In genomic region chr2:35099345-35099744, GRCh38 we compare ENCODE assay signal across 19 cellular contexts.
"Had no signal": no experiment of that assay in that cellular context is flagged by ENCODE, and none has a peak within 500 bp of the region (broad histone marks: within the 10 kb centered on the region; RNA-seq: fewer than 3 reads in every experiment).

No MANE protein-coding gene starts in this region.

- H3K4me3 Mint-ChIP-seq: memory B cell; naive thymus-derived CD4-positive, alpha-beta T cell; stimulated activated effector memory CD8-positive, alpha-beta T cell treated with anti-CD3 and anti-CD28 coated beads, Interleukin-12 subunit alpha, Interleukin-12 subunit beta, amount 100 ng/mL, for 72 hours had no signal

- H3K27ac Mint-ChIP-seq: activated naive CD4-positive, alpha-beta T cell treated with anti-CD3 and anti-CD28 coated beads, Interleukin-2, amount 50 U/mL, for 72 hours; memory B cell; naive thymus-derived CD4-positive, alpha-beta T cell; stimulated activated effector memory CD8-positive, alpha-beta T cell treated with anti-CD3 and anti-CD28 coated beads, Interleukin-12 subunit alpha, Interleukin-12 subunit beta, amount 100 ng/mL, for 72 hours had no signal

- DNase-seq: activated CD4-positive, alpha-beta T cell treated with anti-CD3 and anti-CD28 coated beads for 1 hour; activated gamma-delta T cell; adrenal gland; cerebellar nuclear complex; effector CD4-positive, alpha-beta T cell; gastrocnemius medialis; heart left ventricle; naive thymus-derived CD4-positive, alpha-beta T cell; pancreas; stimulated activated CD4-positive, alpha-beta T cell treated with anti-CD3 and anti-CD28 coated beads, Interleukin-4, amount 100 ng/mL, for 24 hours; stomach; T1000; trophoblast cell had no signal

- H3K27me3 Mint-ChIP-seq: memory B cell; naive thymus-derived CD4-positive, alpha-beta T cell had no signal

- H3K36me3 Mint-ChIP-seq: activated naive CD4-positive, alpha-beta T cell treated with anti-CD3 and anti-CD28 coated beads, Interleukin-2, amount 50 U/mL, for 72 hours; memory B cell; naive thymus-derived CD4-positive, alpha-beta T cell; stimulated activated effector memory CD8-positive, alpha-beta T cell treated with anti-CD3 and anti-CD28 coated beads, Interleukin-12 subunit alpha, Interleukin-12 subunit beta, amount 100 ng/mL, for 72 hours had no signal

- H3K4me1 Mint-ChIP-seq: memory B cell; naive thymus-derived CD4-positive, alpha-beta T cell; stimulated activated effector memory CD8-positive, alpha-beta T cell treated with anti-CD3 and anti-CD28 coated beads, Interleukin-12 subunit alpha, Interleukin-12 subunit beta, amount 100 ng/mL, for 72 hours had no signal

- H3K27ac ChIP-seq: adrenal gland, gastrocnemius medialis, heart left ventricle, pancreas, stomach, vagina had no signal

- ATAC-seq: activated naive CD4-positive, alpha-beta T cell treated with anti-CD3 and anti-CD28 coated beads, Interleukin-2, amount 50 U/mL, for 72 hours; esophagus mucosa; gastrocnemius medialis; heart left ventricle; naive thymus-derived CD4-positive, alpha-beta T cell; pancreas; sciatic nerve; stimulated activated effector memory CD8-positive, alpha-beta T cell treated with anti-CD3 and anti-CD28 coated beads, Interleukin-12 subunit alpha, Interleukin-12 subunit beta, amount 100 ng/mL, for 72 hours had no signal
